In genomic region chr17:14042411-14042810, GRCh38 we compare ENCODE assay signal across 18 cellular contexts.
"Had no signal": no experiment of that assay in that cellular context is flagged by ENCODE, and none has a peak within 500 bp of the region (broad histone marks: within the 10 kb centered on the region; RNA-seq: fewer than 3 reads in every experiment).

No MANE protein-coding gene starts in this region.

- ATAC-seq: activated CD8-positive, alpha-beta T cell treated with anti-CD3 and anti-CD28 coated beads for 36 hours; left ventricle myocardium superior; natural killer cell had no signal

- H3K4me3 Mint-ChIP-seq: activated CD8-positive, alpha-beta T cell treated with anti-CD3 and anti-CD28 coated beads for 36 hours; activated naive CD8-positive, alpha-beta T cell treated with anti-CD3 and anti-CD28 coated beads, Interleukin-2, amount 10 ng/mL, durations not matched to agents 7 days and 5 days; activated T-helper 1 cell treated with anti-CD3 and anti-CD28 coated beads, Interleukin-12 subunit alpha, Interleukin-12 subunit beta, Interleukin-2, Interleukin-4 antibody, amounts not matched to agents 30 ng/mL and 10 ng/mL and 1 ng/mL, durations not matched to agents 14 hours and 24 hours and 36 hours; central memory CD8-positive, alpha-beta T cell; memory B cell; natural killer cell had no signal

- DNase-seq: activated CD8-positive, alpha-beta T cell treated with anti-CD3 and anti-CD28 coated beads for 36 hours; activated naive CD4-positive, alpha-beta T cell; activated naive CD8-positive, alpha-beta T cell treated with anti-CD3 and anti-CD28 coated beads, Interleukin-2, amount 10 ng/mL, durations not matched to agents 7 days and 5 days; brain microvascular endothelial cell; effector CD4-positive, alpha-beta T cell; foreskin fibroblast; glutamatergic neuron; kidney glomerular epithelial cell; left ventricle myocardium superior; natural killer cell; posterior cingulate gyrus; retina; stimulated activated CD4-positive, alpha-beta T cell treated with anti-CD3 and anti-CD28 coated beads, Interleukin-12 subunit alpha, Interleukin-12 subunit beta, amount 100 ng/mL, for 4 hours; stimulated activated CD4-positive, alpha-beta T cell treated with anti-CD3 and anti-CD28 coated beads, Interleukin-2, amount 100 ng/mL, for 24 hours; thyroid gland had no signal

- H3K27ac Mint-ChIP-seq: activated CD8-positive, alpha-beta T cell treated with anti-CD3 and anti-CD28 coated beads for 36 hours; activated naive CD8-positive, alpha-beta T cell treated with anti-CD3 and anti-CD28 coated beads, Interleukin-2, amount 10 ng/mL, durations not matched to agents 7 days and 5 days; activated T-helper 1 cell treated with anti-CD3 and anti-CD28 coated beads, Interleukin-12 subunit alpha, Interleukin-12 subunit beta, Interleukin-2, Interleukin-4 antibody, amounts not matched to agents 30 ng/mL and 10 ng/mL and 1 ng/mL, durations not matched to agents 14 hours and 24 hours and 36 hours; memory B cell; natural killer cell had no signal

- H3K9me3 Mint-ChIP-seq: activated CD8-positive, alpha-beta T cell treated with anti-CD3 and anti-CD28 coated beads for 36 hours; activated naive CD8-positive, alpha-beta T cell treated with anti-CD3 and anti-CD28 coated beads, Interleukin-2, amount 10 ng/mL, durations not matched to agents 7 days and 5 days; activated T-helper 1 cell treated with anti-CD3 and anti-CD28 coated beads, Interleukin-12 subunit alpha, Interleukin-12 subunit beta, Interleukin-2, Interleukin-4 antibody, amounts not matched to agents 30 ng/mL and 10 ng/mL and 1 ng/mL, durations not matched to agents 14 hours and 24 hours and 36 hours; central memory CD8-positive, alpha-beta T cell; memory B cell; natural killer cell had no signal

- H3K27me3 Mint-ChIP-seq: activated CD8-positive, alpha-beta T cell treated with anti-CD3 and anti-CD28 coated beads for 36 hours; activated naive CD8-positive, alpha-beta T cell treated with anti-CD3 and anti-CD28 coated beads, Interleukin-2, amount 10 ng/mL, durations not matched to agents 7 days and 5 days; central memory CD8-positive, alpha-beta T cell; memory B cell had no signal
